14 cellular contexts compared by ENCODE assay signal in the genomic region with DNA sequence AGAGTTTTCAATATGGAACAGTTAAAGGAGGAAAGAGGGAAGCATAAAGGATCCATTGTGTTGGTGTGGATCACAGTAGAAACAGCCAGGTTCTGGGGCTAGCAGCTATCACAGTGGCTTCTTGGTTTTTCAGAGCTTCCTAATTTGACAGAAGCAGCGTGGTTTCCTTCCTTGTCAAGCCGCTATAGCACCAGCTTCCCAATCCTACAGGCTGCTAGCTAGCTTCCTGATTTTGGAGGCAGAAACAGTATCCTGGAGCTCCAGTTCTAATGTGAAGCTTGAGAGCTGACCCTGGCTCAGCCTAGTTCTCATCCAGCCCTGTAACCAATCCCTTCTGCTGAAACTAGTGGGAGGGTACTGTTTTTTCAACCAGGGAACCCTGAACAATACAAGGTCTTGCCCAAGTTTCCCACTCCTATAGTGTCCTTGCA. TPM values are rescaled to one million over a fixed set of nuclear protein-coding genes. Genes with fewer than 3 reads are reported as not detected.
DNase-seq lines count a peak whose midpoint lies in the region; ATAC-seq and TF ChIP-seq lines count a peak whose summit lies in the region.
"Had no signal": no experiment of that assay in that cellular context is flagged by ENCODE, and none has a peak within 500 bp of the region (broad histone marks: within the 10 kb centered on the region; RNA-seq: fewer than 3 reads in every experiment).

No MANE protein-coding gene starts in this region.

- 95% methylated on average over 2 of the region's 2 CpGs for WGBS in mammary epithelial cell (ENCODE audit: low coverage, missing lambda C conversion rate)

- peaks cover 9% of the 10 kb centered on the region for H3K79me2 ChIP-seq in mammary epithelial cell (ENCODE audit: insufficient read depth, low read length)

- CTCF ChIA-PET in mammary epithelial cell (lab: Charles Lee; ENCODE audit: low non-redundant PET) = no interaction called here

- no peaks in the 10 kb centered on the region for H4K20me1 ChIP-seq in mammary epithelial cell (ENCODE audit: insufficient read depth, low read length)

- H3K27ac ChIP-seq in left ventricle myocardium inferior (replicated peaks) (peak overlapping the region; percentile 27), right atrium auricular region (peak overlapping the region in 1 of 2 donors; percentile 23), mammary epithelial cell (ENCODE audit: insufficient read depth, low read depth, low read length) (peak overlapping the region; percentile 86)
- H3K27ac ChIP-seq: SK-N-MC had no signal

- H3K9ac ChIP-seq in mammary epithelial cell (ENCODE audit: insufficient read depth, low read length) = peak overlapping the region; percentile 46

- no peak for ATAC-seq in HG03520 (IDR thresholded peaks at IDR 0.05; ENCODE audit: unreplicated experiment)
- no peak for ATAC-seq in HG02610 (IDR thresholded peaks at IDR 0.05; ENCODE audit: unreplicated experiment)
- ATAC-seq: stimulated activated naive B cell treated with anti-CD40 and anti-IgM and Interleukin-4, amounts not matched to agents 10 μg/mL and 1 μg/mL and 100 μg/mL, for 72 hours had no signal

- DNase-seq in left ventricle myocardium inferior (no peak), right atrium auricular region (ENCODE audit: low spot score) (no peak), mammary epithelial cell (no peak), midbrain (lab: John Stamatoyannopoulos, UW) (peak; percentile 24), NCI-H82 treated with DMSO at 0.1 percent for 48 hours (lab: John Stamatoyannopoulos, UW; ENCODE audit: unreplicated experiment) (no peak), NCI-H128 (lab: John Stamatoyannopoulos, UW; ENCODE audit: unreplicated experiment) (no peak)
- DNase-seq: 8988T; activated CD8-positive, alpha-beta memory T cell treated with anti-CD3 and anti-CD28 coated beads for 24 hours; effector CD4-positive, alpha-beta T cell; retina; stimulated activated naive B cell treated with anti-CD40 and anti-IgM and Interleukin-4, amounts not matched to agents 10 μg/mL and 1 μg/mL and 100 μg/mL, for 72 hours had no signal

- TF ChIP-seq CTCF in left ventricle myocardium inferior (IDR thresholded peaks at IDR 0.05; ENCODE audit: borderline replicate concordance) (no peak), right atrium auricular region (IDR thresholded peaks at IDR 0.05) (no peak), mammary epithelial cell (conservative IDR thresholded peaks at IDR 0.05 in 1 of 2, IDR thresholded peaks at IDR 0.05 in 1 of 2; ENCODE audit: extremely low read depth in 1 of 2, insufficient read depth in 1 of 2, low read depth in 1 of 2, low read length in 2 of 2) (no peak)

- intact Hi-C loops in left ventricle myocardium inferior (cut with micrococcal nuclease) = no loop called here
- intact Hi-C loops in mammary epithelial cell (cut with micrococcal nuclease) = loop anchor here (2.0 to 5.0 kb wide), 2 partner anchors 23 to 143 kb away; no protein-coding TSS in a partner anchor

- dilution Hi-C loops in mammary epithelial cell (cut with HindIII; ENCODE audit: low sequenced_read_pairs) = no loop called here

- peak overlapping the region; percentile 14 for H3K4me2 ChIP-seq in mammary epithelial cell (ENCODE audit: insufficient read depth, low read depth, low read length)

- no peak overlapping the region for H2AFZ ChIP-seq in mammary epithelial cell (ENCODE audit: low read depth, low read length)

- H3K27me3 ChIP-seq in left ventricle myocardium inferior (ENCODE audit: low read depth) (no peaks in the 10 kb centered on the region), right atrium auricular region (no peaks in the 10 kb centered on the region), mammary epithelial cell (ENCODE audit: insufficient read depth, low read length) (no peaks in the 10 kb centered on the region)

- BruUV-seq in mammary epithelial cell (replicated peaks; lab: Mats Ljungman, UMichigan) = no TSS peak

- H3K4me3 ChIP-seq in left ventricle myocardium inferior (no peak overlapping the region), right atrium auricular region (no peak overlapping the region), mammary epithelial cell (replicated peaks in 1 of 3; ENCODE audit: insufficient read depth in 1 of 3, low read depth in 2 of 3, low read length in 3 of 3) (no peak overlapping the region)
- H3K4me3 ChIP-seq: SK-N-MC had no signal

- peaks cover 10% of the 10 kb centered on the region for H3K4me1 ChIP-seq in left ventricle myocardium inferior
- peaks cover 0 to 15% of the 10 kb centered on the region in 2 donors for H3K4me1 ChIP-seq in right atrium auricular region
- H3K4me1 ChIP-seq in mammary epithelial cell (ENCODE audit: insufficient read depth, low read length) = peaks cover 30% of the 10 kb centered on the region

- H3K36me3 ChIP-seq in left ventricle myocardium inferior = peaks cover 70% of the 10 kb centered on the region
- peaks cover 41% of the 10 kb centered on the region for H3K36me3 ChIP-seq in right atrium auricular region
- H3K36me3 ChIP-seq in mammary epithelial cell (ENCODE audit: insufficient read depth, low read length) = peaks cover 8% of the 10 kb centered on the region

- H3K9me3 ChIP-seq in left ventricle myocardium inferior (replicated peaks) (no peaks in the 10 kb centered on the region), right atrium auricular region (no peaks in the 10 kb centered on the region), mammary epithelial cell (replicated peaks; ENCODE audit: insufficient read depth, low read length) (no peaks in the 10 kb centered on the region)

- in situ Hi-C loops in mammary epithelial cell (cut with MboI; ENCODE audit: low sequenced_read_pairs in 2 of 2) = no loop called here

RNA-seq across cellular contexts. Expression of a gene that starts 33.9 kb away (rescaled TPM):
- 22.8 TPM for total RNA-seq in left ventricle myocardium inferior
- total RNA-seq in right atrium auricular region = 10 to 100 TPM; 17.1 to 18.7 TPM
- total RNA-seq in mammary epithelial cell = 10 to 100 TPM; 23.5 to 24.3 TPM
- polyA plus RNA-seq in mammary epithelial cell = 8.7 TPM
- polyA minus RNA-seq in mammary epithelial cell = 8.7 TPM
